In genomic region chr20:35225319-35226125, GRCh38 we compare ENCODE assay signal across 11 cellular contexts. TPM values are rescaled to one million over a fixed set of nuclear protein-coding genes. Genes with fewer than 3 reads are reported as not detected.
A peak's percentile ranks its signal among the peaks of the same experiment; 100 is the strongest.
DNase-seq lines count a peak whose midpoint lies in the region; ATAC-seq lines count a peak whose summit lies in the region.
"Had no signal": no experiment of that assay in that cellular context is flagged by ENCODE, and none has a peak within 500 bp of the region (broad histone marks: within the 10 kb centered on the region; RNA-seq: fewer than 3 reads in every experiment).

No MANE protein-coding gene starts in this region.

- H3K9me3 ChIP-seq in right cardiac atrium (ENCODE audit: control insufficient read depth, low read length), result no peaks in the 10 kb centered on the region

- no peak overlapping the region for H3K4me3 ChIP-seq in right cardiac atrium (ENCODE audit: low read length)

- DNase-seq in right cardiac atrium (no peak), cardiac septum (ENCODE audit: low spot score) (no peak), left lobe of liver (ENCODE audit: low spot score) (no peak), NCI-H146 (lab: John Stamatoyannopoulos, UW) (no peak), cerebellar cortex (ENCODE audit: low spot score) (no peak)
- DNase-seq: activated gamma-delta T cell; stimulated activated CD4-positive, alpha-beta T cell treated with anti-CD3 and anti-CD28 coated beads, Interleukin-12 subunit alpha, Interleukin-12 subunit beta, amount 100 ng/mL, for 4 hours had no signal

- WGBS in right cardiac atrium, result 40% methylated on average over 9 of the region's 9 CpGs

- H3K27me3 ChIP-seq in right cardiac atrium (ENCODE audit: control insufficient read depth, insufficient read depth), result no peaks in the 10 kb centered on the region

- intact Hi-C loops in right cardiac atrium (cut with DNase I), result no loop called here
- intact Hi-C loops in cardiac septum (cut with DNase I), result no loop called here

- peaks cover 18% of the 10 kb centered on the region for H3K36me3 Mint-ChIP-seq in activated T-helper 17 cell treated with anti-CD3 and anti-CD28 coated beads, Interleukin-2, amount 50 U/mL, for 72 hours (ENCODE audit: low read depth)

- H3K27ac ChIP-seq in right cardiac atrium (ENCODE audit: low read length), result no peak overlapping the region
- H3K27ac ChIP-seq: HL-60 had no signal

- H3K9me3 Mint-ChIP-seq in activated T-helper 17 cell treated with anti-CD3 and anti-CD28 coated beads, Interleukin-2, amount 50 U/mL, for 72 hours, result no peaks in the 10 kb centered on the region

- H3K27ac Mint-ChIP-seq in activated T-helper 17 cell treated with anti-CD3 and anti-CD28 coated beads, Interleukin-2, amount 50 U/mL, for 72 hours, result no peak overlapping the region

- peak overlapping the region; percentile 33 for H3K4me3 Mint-ChIP-seq in activated T-helper 17 cell treated with anti-CD3 and anti-CD28 coated beads, Interleukin-2, amount 50 U/mL, for 72 hours

- ATAC-seq in right cardiac atrium (peak; percentile 72 to 82), left lobe of liver (peak; percentile 30), GM18520 (IDR thresholded peaks at IDR 0.05; ENCODE audit: unreplicated experiment) (no peak), GM19395 (IDR thresholded peaks at IDR 0.05; ENCODE audit: unreplicated experiment) (no peak)
- no peak for ATAC-seq in activated T-helper 17 cell treated with anti-CD3 and anti-CD28 coated beads, Interleukin-2, amount 50 U/mL, for 72 hours (replicated peaks)

- peaks cover 6% of the 10 kb centered on the region for H3K4me1 Mint-ChIP-seq in activated T-helper 17 cell treated with anti-CD3 and anti-CD28 coated beads, Interleukin-2, amount 50 U/mL, for 72 hours

- H3K27me3 Mint-ChIP-seq in activated T-helper 17 cell treated with anti-CD3 and anti-CD28 coated beads, Interleukin-2, amount 50 U/mL, for 72 hours, result peaks cover 27% of the 10 kb centered on the region

- peaks cover 6% of the 10 kb centered on the region for H3K4me1 ChIP-seq in right cardiac atrium (ENCODE audit: control insufficient read depth, insufficient read depth, low read length)

RNA-seq across cellular contexts. Expression of gene MMP24, which starts 1.0 kb away (rescaled TPM):
- under 1 TPM; 0.39 to 0.48 (median 0.44) TPM for total RNA-seq in right cardiac atrium
- polyA plus RNA-seq in right cardiac atrium, result 0.27 TPM
- 0.40 TPM for total RNA-seq in cardiac septum
- under 1 TPM in 1 of 2 donors, not detected in 1; 0.04 TPM for total RNA-seq in activated T-helper 17 cell treated with anti-CD3 and anti-CD28 coated beads, Interleukin-2, amount 50 U/mL, for 72 hours
- 0.43 TPM for total RNA-seq in left lobe of liver

RNA-seq across cellular contexts. Expression of gene MMP24OS, which starts 52.4 kb away (rescaled TPM):
- total RNA-seq in right cardiac atrium (10 to 100 TPM; 45.1 to 65.0 (median 48.6) TPM), cardiac septum (63.4 TPM), left lobe of liver (27.3 TPM)
- 47.1 TPM for polyA plus RNA-seq in right cardiac atrium
- 100 to 1,000 TPM in 1 of 2 donors, 10 to 100 TPM in 1; 38.3 to 104 TPM for total RNA-seq in activated T-helper 17 cell treated with anti-CD3 and anti-CD28 coated beads, Interleukin-2, amount 50 U/mL, for 72 hours

RNA-seq across cellular contexts. Expression of gene PROCR, which starts 53.6 kb away (rescaled TPM):
- total RNA-seq in right cardiac atrium (10 to 100 TPM; 12.9 to 43.7 (median 22.4) TPM), cardiac septum (5.4 TPM), left lobe of liver (1.5 TPM)
- 28.0 TPM for polyA plus RNA-seq in right cardiac atrium
- 1 to 10 TPM; 1.8 to 2.5 TPM for total RNA-seq in activated T-helper 17 cell treated with anti-CD3 and anti-CD28 coated beads, Interleukin-2, amount 50 U/mL, for 72 hours

RNA-seq across cellular contexts. Expression of gene EIF6, which starts 59.0 kb away (rescaled TPM):
- 10 to 100 TPM; 36.2 to 57.3 (median 41.4) TPM for total RNA-seq in right cardiac atrium
- polyA plus RNA-seq in right cardiac atrium, result 37.7 TPM
- 41.2 TPM for total RNA-seq in cardiac septum
- total RNA-seq in activated T-helper 17 cell treated with anti-CD3 and anti-CD28 coated beads, Interleukin-2, amount 50 U/mL, for 72 hours, result 100 to 1,000 TPM in 1 of 2 donors, 10 to 100 TPM in 1; 82.7 to 146 TPM
- total RNA-seq in left lobe of liver, result 80.2 TPM

Comparison
In these comparisons a context has a peak if more than half of its experiments do, and no peak if none do; other contexts are left out.
1. ATAC-seq: peak in right cardiac atrium (2 of 2) and left lobe of liver (single experiment); none in activated T-helper 17 cell treated with anti-CD3 and anti-CD28 coated beads, Interleukin-2, amount 50 U/mL, for 72 hours (single experiment), GM18520 (single experiment) and GM19395 (single experiment).